In the genomic region with DNA sequence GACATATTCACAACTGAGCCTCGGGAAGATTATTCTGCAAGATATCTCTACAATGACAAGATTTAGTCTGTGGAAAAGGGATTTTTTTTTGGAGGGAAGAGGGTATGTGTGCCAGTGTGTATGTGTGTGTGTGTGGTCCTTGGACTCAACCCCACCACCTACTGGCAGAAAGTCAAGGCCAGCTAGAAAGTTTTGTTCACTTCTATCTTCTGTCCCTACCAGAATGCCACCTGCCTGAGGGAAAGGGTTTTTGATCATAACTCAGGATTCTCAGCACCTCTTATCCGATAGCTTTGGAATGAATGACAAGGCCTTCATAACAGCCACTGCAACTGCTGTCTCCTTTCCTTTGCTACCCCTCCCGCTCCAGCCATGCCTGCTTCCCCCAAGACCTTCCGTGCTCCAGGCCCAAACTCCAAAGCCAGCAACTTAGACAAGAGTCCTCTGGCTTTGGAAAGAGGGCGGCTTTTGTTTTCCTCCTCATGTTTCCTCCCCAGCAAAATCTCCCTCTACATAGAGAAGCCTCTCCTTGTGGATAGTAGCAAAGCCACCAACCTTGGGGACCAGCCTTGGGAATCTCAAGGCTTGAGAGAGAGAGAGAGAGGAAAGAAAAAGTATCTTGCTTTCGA, we compare ENCODE assay signal across 1 cellular context.
TF ChIP-seq lines count a peak whose summit lies in the region.

No MANE protein-coding gene starts in this region.

TF ChIP-seq in K562, 482 proteins besides CTCF, POLR2A, EP300 and RAD21:
- no peak for TF ChIP-seq ZNF584 (CRISPR knock-in tag; IDR thresholded peaks at IDR 0.05; ENCODE audit: low read depth)
- no peak for TF ChIP-seq CBFB (CRISPR knock-in tag; IDR thresholded peaks at IDR 0.05)
- 0 out of 2 replicates have a peak, but pooled peaks have one; percentile 37 for TF ChIP-seq SMC3 (conservative IDR thresholded peaks at IDR 0.05; ENCODE audit: insufficient read depth, low read depth, low read length)
- no peak for TF ChIP-seq KDM1A (IDR thresholded peaks at IDR 0.05)
- no peak for TF ChIP-seq OTX1 (CRISPR knock-in tag; IDR thresholded peaks at IDR 0.05)
- no peak for TF ChIP-seq ZNF175 (CRISPR knock-in tag; IDR thresholded peaks at IDR 0.05; ENCODE audit: low read depth)
- TF ChIP-seq MAFK (IDR thresholded peaks at IDR 0.05; ENCODE audit: low read length) = no peak
- TF ChIP-seq, protein P1, sequence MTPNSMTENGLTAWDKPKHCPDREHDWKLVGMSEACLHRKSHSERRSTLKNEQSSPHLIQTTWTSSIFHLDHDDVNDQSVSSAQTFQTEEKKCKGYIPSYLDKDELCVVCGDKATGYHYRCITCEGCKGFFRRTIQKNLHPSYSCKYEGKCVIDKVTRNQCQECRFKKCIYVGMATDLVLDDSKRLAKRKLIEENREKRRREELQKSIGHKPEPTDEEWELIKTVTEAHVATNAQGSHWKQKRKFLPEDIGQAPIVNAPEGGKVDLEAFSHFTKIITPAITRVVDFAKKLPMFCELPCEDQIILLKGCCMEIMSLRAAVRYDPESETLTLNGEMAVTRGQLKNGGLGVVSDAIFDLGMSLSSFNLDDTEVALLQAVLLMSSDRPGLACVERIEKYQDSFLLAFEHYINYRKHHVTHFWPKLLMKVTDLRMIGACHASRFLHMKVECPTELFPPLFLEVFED (CRISPR knock-in tag; conservative IDR thresholded peaks at IDR 0.05) = 0 out of 2 replicates have a peak, but pooled peaks have one; percentile 5
- peak; percentile 24; the same call in 1 of the 2 replicates for TF ChIP-seq CXXC5 (CRISPR knock-in tag; IDR thresholded peaks at IDR 0.05)
- no peak for TF ChIP-seq STAG1 (CRISPR knock-in tag; IDR thresholded peaks at IDR 0.05; ENCODE audit: borderline replicate concordance)
- TF ChIP-seq FOXJ2 (tag; IDR thresholded peaks at IDR 0.05) = 0 out of 2 replicates have a peak, but pooled peaks have one; percentile 39
- TF ChIP-seq MAZ (CRISPR knock-in tag; conservative IDR thresholded peaks at IDR 0.05 in 1 of 2, IDR thresholded peaks at IDR 0.05 in 1 of 2) = peak in 1 of 2 experiments; percentile 37; a peak in 2 of 4 replicates
- TF ChIP-seq JUN (IDR thresholded peaks at IDR 0.05; ENCODE audit: borderline replicate concordance, low read depth, low read length) = no peak
- TF ChIP-seq JUN (CRISPR knock-in tag; IDR thresholded peaks at IDR 0.05; ENCODE audit: borderline replicate concordance) = no peak
- TF ChIP-seq, protein P2, sequence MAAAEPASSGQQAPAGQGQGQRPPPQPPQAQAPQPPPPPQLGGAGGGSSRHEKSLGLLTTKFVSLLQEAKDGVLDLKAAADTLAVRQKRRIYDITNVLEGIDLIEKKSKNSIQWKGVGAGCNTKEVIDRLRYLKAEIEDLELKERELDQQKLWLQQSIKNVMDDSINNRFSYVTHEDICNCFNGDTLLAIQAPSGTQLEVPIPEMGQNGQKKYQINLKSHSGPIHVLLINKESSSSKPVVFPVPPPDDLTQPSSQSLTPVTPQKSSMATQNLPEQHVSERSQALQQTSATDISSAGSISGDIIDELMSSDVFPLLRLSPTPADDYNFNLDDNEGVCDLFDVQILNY (CRISPR knock-in tag; IDR thresholded peaks at IDR 0.05) = peak; percentile 44; the same call in 1 of the 2 replicates
- TF ChIP-seq ZNF133 (CRISPR knock-in tag; IDR thresholded peaks at IDR 0.05) = no peak
- TF ChIP-seq, protein P3, sequence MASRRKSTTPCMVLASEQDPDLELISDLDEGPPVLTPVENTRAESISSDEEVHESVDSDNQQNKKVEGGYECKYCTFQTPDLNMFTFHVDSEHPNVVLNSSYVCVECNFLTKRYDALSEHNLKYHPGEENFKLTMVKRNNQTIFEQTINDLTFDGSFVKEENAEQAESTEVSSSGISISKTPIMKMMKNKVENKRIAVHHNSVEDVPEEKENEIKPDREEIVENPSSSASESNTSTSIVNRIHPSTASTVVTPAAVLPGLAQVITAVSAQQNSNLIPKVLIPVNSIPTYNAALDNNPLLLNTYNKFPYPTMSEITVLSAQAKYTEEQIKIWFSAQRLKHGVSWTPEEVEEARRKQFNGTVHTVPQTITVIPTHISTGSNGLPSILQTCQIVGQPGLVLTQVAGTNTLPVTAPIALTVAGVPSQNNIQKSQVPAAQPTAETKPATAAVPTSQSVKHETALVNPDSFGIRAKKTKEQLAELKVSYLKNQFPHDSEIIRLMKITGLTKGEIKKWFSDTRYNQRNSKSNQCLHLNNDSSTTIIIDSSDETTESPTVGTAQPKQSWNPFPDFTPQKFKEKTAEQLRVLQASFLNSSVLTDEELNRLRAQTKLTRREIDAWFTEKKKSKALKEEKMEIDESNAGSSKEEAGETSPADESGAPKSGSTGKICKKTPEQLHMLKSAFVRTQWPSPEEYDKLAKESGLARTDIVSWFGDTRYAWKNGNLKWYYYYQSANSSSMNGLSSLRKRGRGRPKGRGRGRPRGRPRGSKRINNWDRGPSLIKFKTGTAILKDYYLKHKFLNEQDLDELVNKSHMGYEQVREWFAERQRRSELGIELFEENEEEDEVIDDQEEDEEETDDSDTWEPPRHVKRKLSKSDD (conservative IDR thresholded peaks at IDR 0.05; ENCODE audit: low read length) = no peak
- TF ChIP-seq, protein P4, sequence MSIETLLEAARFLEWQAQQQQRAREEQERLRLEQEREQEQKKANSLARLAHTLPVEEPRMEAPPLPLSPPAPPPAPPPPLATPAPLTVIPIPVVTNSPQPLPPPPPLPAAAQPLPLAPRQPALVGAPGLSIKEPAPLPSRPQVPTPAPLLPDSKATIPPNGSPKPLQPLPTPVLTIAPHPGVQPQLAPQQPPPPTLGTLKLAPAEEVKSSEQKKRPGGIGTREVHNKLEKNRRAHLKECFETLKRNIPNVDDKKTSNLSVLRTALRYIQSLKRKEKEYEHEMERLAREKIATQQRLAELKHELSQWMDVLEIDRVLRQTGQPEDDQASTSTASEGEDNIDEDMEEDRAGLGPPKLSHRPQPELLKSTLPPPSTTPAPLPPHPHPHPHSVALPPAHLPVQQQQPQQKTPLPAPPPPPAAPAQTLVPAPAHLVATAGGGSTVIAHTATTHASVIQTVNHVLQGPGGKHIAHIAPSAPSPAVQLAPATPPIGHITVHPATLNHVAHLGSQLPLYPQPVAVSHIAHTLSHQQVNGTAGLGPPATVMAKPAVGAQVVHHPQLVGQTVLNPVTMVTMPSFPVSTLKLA (conservative IDR thresholded peaks at IDR 0.05) = no peak
- 0 out of 2 replicates have a peak, but pooled peaks have one; percentile 14 for TF ChIP-seq LCOR (CRISPR knock-in tag; IDR thresholded peaks at IDR 0.05)
- no peak for TF ChIP-seq NR2C1 (IDR thresholded peaks at IDR 0.05)
- no peak for TF ChIP-seq NR2C1 (tag; IDR thresholded peaks at IDR 0.05)
- no peak for TF ChIP-seq PHTF2 (CRISPR knock-in tag; IDR thresholded peaks at IDR 0.05)
- no peak for TF ChIP-seq ZNF75A (CRISPR knock-in tag; IDR thresholded peaks at IDR 0.05)
- no peak for TF ChIP-seq RNF2 (IDR thresholded peaks at IDR 0.05)
- no peak for TF ChIP-seq CCNT2 (IDR thresholded peaks at IDR 0.05; ENCODE audit: borderline replicate concordance, extremely low read depth, insufficient read length, low read depth, low read length)
- TF ChIP-seq ZZZ3 (IDR thresholded peaks at IDR 0.05) = no peak
- no peak for TF ChIP-seq ZNF3 (CRISPR knock-in tag; IDR thresholded peaks at IDR 0.05)
- TF ChIP-seq, protein P5, sequence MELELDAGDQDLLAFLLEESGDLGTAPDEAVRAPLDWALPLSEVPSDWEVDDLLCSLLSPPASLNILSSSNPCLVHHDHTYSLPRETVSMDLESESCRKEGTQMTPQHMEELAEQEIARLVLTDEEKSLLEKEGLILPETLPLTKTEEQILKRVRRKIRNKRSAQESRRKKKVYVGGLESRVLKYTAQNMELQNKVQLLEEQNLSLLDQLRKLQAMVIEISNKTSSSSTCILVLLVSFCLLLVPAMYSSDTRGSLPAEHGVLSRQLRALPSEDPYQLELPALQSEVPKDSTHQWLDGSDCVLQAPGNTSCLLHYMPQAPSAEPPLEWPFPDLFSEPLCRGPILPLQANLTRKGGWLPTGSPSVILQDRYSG (tag; conservative IDR thresholded peaks at IDR 0.05; ENCODE audit: low read depth) = no peak
- no peak for TF ChIP-seq HMG20A (CRISPR knock-in tag; conservative IDR thresholded peaks at IDR 0.05)
- TF ChIP-seq ZSCAN29 (IDR thresholded peaks at IDR 0.05) = no peak
- TF ChIP-seq JUND (IDR thresholded peaks at IDR 0.05; ENCODE audit: borderline replicate concordance, low read depth, low read length) = no peak
- TF ChIP-seq JUND (tag; IDR thresholded peaks at IDR 0.05; ENCODE audit: borderline replicate concordance, low read depth, low read length) = no peak
- TF ChIP-seq, protein P6, sequence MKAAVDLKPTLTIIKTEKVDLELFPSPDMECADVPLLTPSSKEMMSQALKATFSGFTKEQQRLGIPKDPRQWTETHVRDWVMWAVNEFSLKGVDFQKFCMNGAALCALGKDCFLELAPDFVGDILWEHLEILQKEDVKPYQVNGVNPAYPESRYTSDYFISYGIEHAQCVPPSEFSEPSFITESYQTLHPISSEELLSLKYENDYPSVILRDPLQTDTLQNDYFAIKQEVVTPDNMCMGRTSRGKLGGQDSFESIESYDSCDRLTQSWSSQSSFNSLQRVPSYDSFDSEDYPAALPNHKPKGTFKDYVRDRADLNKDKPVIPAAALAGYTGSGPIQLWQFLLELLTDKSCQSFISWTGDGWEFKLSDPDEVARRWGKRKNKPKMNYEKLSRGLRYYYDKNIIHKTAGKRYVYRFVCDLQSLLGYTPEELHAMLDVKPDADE (conservative IDR thresholded peaks at IDR 0.05; ENCODE audit: control insufficient read depth, low read depth, low read length) = no peak
- TF ChIP-seq KAT7 (CRISPR knock-in tag; IDR thresholded peaks at IDR 0.05; ENCODE audit: borderline replicate concordance) = 0 out of 2 replicates have a peak, but pooled peaks have one; percentile 27
- TF ChIP-seq ZNF140 (CRISPR knock-in tag; IDR thresholded peaks at IDR 0.05) = no peak
- TF ChIP-seq, protein P7, sequence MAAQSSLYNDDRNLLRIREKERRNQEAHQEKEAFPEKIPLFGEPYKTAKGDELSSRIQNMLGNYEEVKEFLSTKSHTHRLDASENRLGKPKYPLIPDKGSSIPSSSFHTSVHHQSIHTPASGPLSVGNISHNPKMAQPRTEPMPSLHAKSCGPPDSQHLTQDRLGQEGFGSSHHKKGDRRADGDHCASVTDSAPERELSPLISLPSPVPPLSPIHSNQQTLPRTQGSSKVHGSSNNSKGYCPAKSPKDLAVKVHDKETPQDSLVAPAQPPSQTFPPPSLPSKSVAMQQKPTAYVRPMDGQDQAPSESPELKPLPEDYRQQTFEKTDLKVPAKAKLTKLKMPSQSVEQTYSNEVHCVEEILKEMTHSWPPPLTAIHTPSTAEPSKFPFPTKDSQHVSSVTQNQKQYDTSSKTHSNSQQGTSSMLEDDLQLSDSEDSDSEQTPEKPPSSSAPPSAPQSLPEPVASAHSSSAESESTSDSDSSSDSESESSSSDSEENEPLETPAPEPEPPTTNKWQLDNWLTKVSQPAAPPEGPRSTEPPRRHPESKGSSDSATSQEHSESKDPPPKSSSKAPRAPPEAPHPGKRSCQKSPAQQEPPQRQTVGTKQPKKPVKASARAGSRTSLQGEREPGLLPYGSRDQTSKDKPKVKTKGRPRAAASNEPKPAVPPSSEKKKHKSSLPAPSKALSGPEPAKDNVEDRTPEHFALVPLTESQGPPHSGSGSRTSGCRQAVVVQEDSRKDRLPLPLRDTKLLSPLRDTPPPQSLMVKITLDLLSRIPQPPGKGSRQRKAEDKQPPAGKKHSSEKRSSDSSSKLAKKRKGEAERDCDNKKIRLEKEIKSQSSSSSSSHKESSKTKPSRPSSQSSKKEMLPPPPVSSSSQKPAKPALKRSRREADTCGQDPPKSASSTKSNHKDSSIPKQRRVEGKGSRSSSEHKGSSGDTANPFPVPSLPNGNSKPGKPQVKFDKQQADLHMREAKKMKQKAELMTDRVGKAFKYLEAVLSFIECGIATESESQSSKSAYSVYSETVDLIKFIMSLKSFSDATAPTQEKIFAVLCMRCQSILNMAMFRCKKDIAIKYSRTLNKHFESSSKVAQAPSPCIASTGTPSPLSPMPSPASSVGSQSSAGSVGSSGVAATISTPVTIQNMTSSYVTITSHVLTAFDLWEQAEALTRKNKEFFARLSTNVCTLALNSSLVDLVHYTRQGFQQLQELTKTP (IDR thresholded peaks at IDR 0.05; ENCODE audit: low read depth in 1 of 2, partially characterized antibody in 2 of 2) = no peak
- TF ChIP-seq SP1 (CRISPR knock-in tag; IDR thresholded peaks at IDR 0.05) = peak; percentile 37; the same call in 1 of the 2 replicates
- TF ChIP-seq, protein P8, sequence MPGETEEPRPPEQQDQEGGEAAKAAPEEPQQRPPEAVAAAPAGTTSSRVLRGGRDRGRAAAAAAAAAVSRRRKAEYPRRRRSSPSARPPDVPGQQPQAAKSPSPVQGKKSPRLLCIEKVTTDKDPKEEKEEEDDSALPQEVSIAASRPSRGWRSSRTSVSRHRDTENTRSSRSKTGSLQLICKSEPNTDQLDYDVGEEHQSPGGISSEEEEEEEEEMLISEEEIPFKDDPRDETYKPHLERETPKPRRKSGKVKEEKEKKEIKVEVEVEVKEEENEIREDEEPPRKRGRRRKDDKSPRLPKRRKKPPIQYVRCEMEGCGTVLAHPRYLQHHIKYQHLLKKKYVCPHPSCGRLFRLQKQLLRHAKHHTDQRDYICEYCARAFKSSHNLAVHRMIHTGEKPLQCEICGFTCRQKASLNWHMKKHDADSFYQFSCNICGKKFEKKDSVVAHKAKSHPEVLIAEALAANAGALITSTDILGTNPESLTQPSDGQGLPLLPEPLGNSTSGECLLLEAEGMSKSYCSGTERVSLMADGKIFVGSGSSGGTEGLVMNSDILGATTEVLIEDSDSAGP (CRISPR knock-in tag; IDR thresholded peaks at IDR 0.05) = no peak
- no peak for TF ChIP-seq DACH1 (IDR thresholded peaks at IDR 0.05; ENCODE audit: partially characterized antibody)
